In genomic region chr10:63573068-63573697, GRCh38 we compare ENCODE assay signal across 8 cellular contexts. TPM values are rescaled to one million over a fixed set of nuclear protein-coding genes. Genes with fewer than 3 reads are reported as not detected.
DNase-seq lines count a peak whose midpoint lies in the region; ATAC-seq lines count a peak whose summit lies in the region.

No MANE protein-coding gene starts in this region.

- H3K27me3 ChIP-seq in subcutaneous abdominal adipose tissue (ENCODE audit: control insufficient read depth in 5 of 5, insufficient read depth in 4 of 5, low read length in 5 of 5), result no peaks in the 10 kb centered on the region

- intact Hi-C loops in Right ventricle myocardium inferior (cut with DNase I) (no loop called here), cardiac septum (cut with DNase I) (no loop called here), left ventricle myocardium superior (cut with micrococcal nuclease) (no loop called here)
- intact Hi-C loops in activated T-helper 1 cell treated with anti-CD3 and anti-CD28 coated beads, Interleukin-12 subunit alpha, Interleukin-12 subunit beta, Interleukin-2, Interleukin-4 antibody, amounts not matched to agents 30 ng/mL and 10 ng/mL and 1 ng/mL, durations not matched to agents 14 hours and 24 hours and 36 hours (cut with micrococcal nuclease), result loop anchor here (1.0 to 5.0 kb wide), 3 partner anchors 51 to 401 kb away; partner anchors contain the start of gene REEP3

- H3K9me3 Mint-ChIP-seq in activated T-helper 1 cell treated with anti-CD3 and anti-CD28 coated beads, Interleukin-12 subunit alpha, Interleukin-12 subunit beta, Interleukin-2, Interleukin-4 antibody, amounts not matched to agents 30 ng/mL and 10 ng/mL and 1 ng/mL, durations not matched to agents 14 hours and 24 hours and 36 hours, result no peaks in the 10 kb centered on the region

- ATAC-seq in Right ventricle myocardium inferior (peak; percentile 47), left ventricle myocardium superior (peak; percentile 69), GM21717 (IDR thresholded peaks at IDR 0.05; ENCODE audit: unreplicated experiment) (no peak)

- H3K27ac Mint-ChIP-seq in activated T-helper 1 cell treated with anti-CD3 and anti-CD28 coated beads, Interleukin-12 subunit alpha, Interleukin-12 subunit beta, Interleukin-2, Interleukin-4 antibody, amounts not matched to agents 30 ng/mL and 10 ng/mL and 1 ng/mL, durations not matched to agents 14 hours and 24 hours and 36 hours, result peak overlapping the region; percentile 72

- no peak overlapping the region for H3K4me3 ChIP-seq in subcutaneous abdominal adipose tissue (ENCODE audit: low read depth in 1 of 5, low read length in 5 of 5)

- H3K4me3 Mint-ChIP-seq in activated T-helper 1 cell treated with anti-CD3 and anti-CD28 coated beads, Interleukin-12 subunit alpha, Interleukin-12 subunit beta, Interleukin-2, Interleukin-4 antibody, amounts not matched to agents 30 ng/mL and 10 ng/mL and 1 ng/mL, durations not matched to agents 14 hours and 24 hours and 36 hours, result peak overlapping the region; percentile 15

- peaks cover 0 to 28% (median 21%) of the 10 kb centered on the region in 5 donors for H3K4me1 ChIP-seq in subcutaneous abdominal adipose tissue (ENCODE audit: control insufficient read depth in 5 of 5, insufficient read depth in 5 of 5, low read length in 5 of 5)

- DNase-seq in Right ventricle myocardium inferior (ENCODE audit: missing footprints), result no peak
- no peak for DNase-seq in cardiac septum (ENCODE audit: low spot score)
- DNase-seq in activated T-helper 1 cell treated with anti-CD3 and anti-CD28 coated beads, Interleukin-12 subunit alpha, Interleukin-12 subunit beta, Interleukin-2, Interleukin-4 antibody, amounts not matched to agents 30 ng/mL and 10 ng/mL and 1 ng/mL, durations not matched to agents 14 hours and 24 hours and 36 hours (ENCODE audit: low spot score), result no peak
- DNase-seq in left ventricle myocardium superior, result no peak
- DNase-seq in stimulated activated CD4-positive, alpha-beta T cell treated with anti-CD3 and anti-CD28 coated beads, Interleukin-15, amount 100 ng/mL, for 24 hours, result no peak
- DNase-seq in activated effector memory CD4-positive, alpha-beta T cell treated with Interleukin-2 at 50 U/mL for 16 hours, result no peak

- peaks cover 20% of the 10 kb centered on the region for H3K4me1 Mint-ChIP-seq in activated T-helper 1 cell treated with anti-CD3 and anti-CD28 coated beads, Interleukin-12 subunit alpha, Interleukin-12 subunit beta, Interleukin-2, Interleukin-4 antibody, amounts not matched to agents 30 ng/mL and 10 ng/mL and 1 ng/mL, durations not matched to agents 14 hours and 24 hours and 36 hours (ENCODE audit: low read depth)

- peak overlapping the region in 3 of 5 donors; percentile 32 to 56 (median 39) for H3K9ac ChIP-seq in subcutaneous abdominal adipose tissue (ENCODE audit: low read length in 5 of 5)

- H3K27me3 Mint-ChIP-seq in activated T-helper 1 cell treated with anti-CD3 and anti-CD28 coated beads, Interleukin-12 subunit alpha, Interleukin-12 subunit beta, Interleukin-2, Interleukin-4 antibody, amounts not matched to agents 30 ng/mL and 10 ng/mL and 1 ng/mL, durations not matched to agents 14 hours and 24 hours and 36 hours (ENCODE audit: insufficient read depth), result no peaks in the 10 kb centered on the region

- no peaks in the 10 kb centered on the region for H3K9me3 ChIP-seq in subcutaneous abdominal adipose tissue (ENCODE audit: control insufficient read depth in 5 of 5, low read length in 5 of 5)

- peak overlapping the region; percentile 76 for H3K27ac ChIP-seq in subcutaneous abdominal adipose tissue (ENCODE audit: low read depth, low read length)

- peaks cover 2 to 19% (median 5%) of the 10 kb centered on the region in 5 donors for H3K36me3 ChIP-seq in subcutaneous abdominal adipose tissue (ENCODE audit: control insufficient read depth in 5 of 5, insufficient read depth in 5 of 5, low read length in 5 of 5)

- peaks cover 15% of the 10 kb centered on the region for H3K36me3 Mint-ChIP-seq in activated T-helper 1 cell treated with anti-CD3 and anti-CD28 coated beads, Interleukin-12 subunit alpha, Interleukin-12 subunit beta, Interleukin-2, Interleukin-4 antibody, amounts not matched to agents 30 ng/mL and 10 ng/mL and 1 ng/mL, durations not matched to agents 14 hours and 24 hours and 36 hours (ENCODE audit: low read depth)

RNA-seq across cellular contexts. Expression of gene REEP3, which starts 52.0 kb away (rescaled TPM):
- 17.7 TPM for total RNA-seq in Right ventricle myocardium inferior
- 38.9 TPM for total RNA-seq in cardiac septum
- total RNA-seq in activated T-helper 1 cell treated with anti-CD3 and anti-CD28 coated beads, Interleukin-12 subunit alpha, Interleukin-12 subunit beta, Interleukin-2, Interleukin-4 antibody, amounts not matched to agents 30 ng/mL and 10 ng/mL and 1 ng/mL, durations not matched to agents 14 hours and 24 hours and 36 hours, result 28.2 and 30.0 TPM in 2 replicates
- total RNA-seq in left ventricle myocardium superior, result 17.4 TPM
